In the genomic region with DNA sequence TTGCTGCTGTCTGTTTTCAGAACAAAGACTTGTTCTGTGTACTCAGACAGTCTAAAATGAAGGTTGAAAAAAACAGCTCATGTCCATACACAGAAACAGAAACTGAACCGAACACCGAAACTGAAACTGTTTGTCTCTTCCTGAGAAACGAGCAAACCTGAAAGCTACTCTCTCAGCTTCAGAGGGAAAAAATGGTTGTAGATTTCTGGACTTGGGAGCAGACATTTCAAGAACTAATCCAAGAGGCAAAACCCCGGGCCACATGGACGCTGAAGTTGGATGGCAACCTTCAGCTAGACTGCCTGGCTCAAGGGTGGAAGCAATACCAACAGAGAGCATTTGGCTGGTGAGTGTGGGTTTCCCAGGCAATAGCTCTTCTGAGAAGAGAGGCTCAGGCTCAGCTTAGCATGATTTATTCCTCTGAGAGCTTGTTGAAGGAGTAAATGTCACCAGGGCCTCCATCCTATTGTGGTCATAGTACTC, we compare ENCODE assay signal across 9 cellular contexts. TPM values are rescaled to one million over a fixed set of nuclear protein-coding genes. Genes with fewer than 3 reads are reported as not detected.
DNase-seq lines count a peak whose midpoint lies in the region; ATAC-seq and TF ChIP-seq lines count a peak whose summit lies in the region.
"Had no signal": no experiment of that assay in that cellular context is flagged by ENCODE, and none has a peak within 500 bp of the region (broad histone marks: within the 10 kb centered on the region; RNA-seq: fewer than 3 reads in every experiment).

A gene with protein sequence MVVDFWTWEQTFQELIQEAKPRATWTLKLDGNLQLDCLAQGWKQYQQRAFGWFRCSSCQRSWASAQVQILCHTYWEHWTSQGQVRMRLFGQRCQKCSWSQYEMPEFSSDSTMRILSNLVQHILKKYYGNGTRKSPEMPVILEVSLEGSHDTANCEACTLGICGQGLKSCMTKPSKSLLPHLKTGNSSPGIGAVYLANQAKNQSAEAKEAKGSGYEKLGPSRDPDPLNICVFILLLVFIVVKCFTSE (plus strand): TSS at position 135 of the 483 bp plus-strand sequence. CDS start 57 bp downstream, at position 192.

- no peak for TF ChIP-seq CTCF in Calu3 (IDR thresholded peaks at IDR 0.05; ENCODE audit: unreplicated experiment)

- peaks cover 17% of the 10 kb centered on the region for H3K4me1 Mint-ChIP-seq in Calu3 (ENCODE audit: low read depth, unreplicated experiment)
- H3K4me1 Mint-ChIP-seq in activated CD4-positive, alpha-beta T cell treated with anti-CD3 and anti-CD28 coated beads for 36 hours = peaks cover 27% of the 10 kb centered on the region
- H3K4me1 Mint-ChIP-seq in dendritic cell treated with granulocyte-macrophage colony-stimulating factor and Interleukin-4, amounts not matched to agents 40 ng/mL and 50 ng/mL, for 4 days (ENCODE audit: low read depth) = peaks cover 11% of the 10 kb centered on the region

- ATAC-seq in GM19438 (IDR thresholded peaks at IDR 0.05; ENCODE audit: low read depth, unreplicated experiment) = peak; percentile 94
- peak; percentile 94 for ATAC-seq in HG03520 (IDR thresholded peaks at IDR 0.05; ENCODE audit: unreplicated experiment)
- peak; percentile 81 for ATAC-seq in activated CD4-positive, alpha-beta T cell treated with anti-CD3 and anti-CD28 coated beads for 36 hours

- H3K9me3 ChIP-seq in mononuclear cell (ENCODE audit: low read depth, low read length) = no peaks in the 10 kb centered on the region

- H3K4me1 ChIP-seq in mononuclear cell (ENCODE audit: insufficient read depth, low read length) = peaks cover 24% of the 10 kb centered on the region

- peak within 1 kb of the TSS; percentile 83 for H3K27ac ChIP-seq in substantia nigra (ENCODE audit: low read depth, low read length, poor library complexity, severe bottlenecking)
- H3K27ac ChIP-seq: SK-N-MC had no signal

- H3K27me3 ChIP-seq in mononuclear cell (ENCODE audit: insufficient read depth, low read length) = no peaks in the 10 kb centered on the region

- H3K27ac Mint-ChIP-seq in Calu3 (ENCODE audit: unreplicated experiment) = peak within 1 kb of the TSS; percentile 98
- peak within 1 kb of the TSS; percentile 93 for H3K27ac Mint-ChIP-seq in activated CD4-positive, alpha-beta T cell treated with anti-CD3 and anti-CD28 coated beads for 36 hours
- H3K27ac Mint-ChIP-seq in dendritic cell treated with granulocyte-macrophage colony-stimulating factor and Interleukin-4, amounts not matched to agents 40 ng/mL and 50 ng/mL, for 4 days = peak within 1 kb of the TSS; percentile 85

- POLR2A ChIA-PET in activated CD4-positive, alpha-beta T cell treated with anti-CD3 and anti-CD28 coated beads for 36 hours (lab: Charles Lee) = interaction anchor here (0.6 to 1.1 kb wide), 3 partner anchors 14 to 39 kb away, joined by 3 to 5 read pairs (median 4); no protein-coding TSS in a partner anchor

- H3K4me3 ChIP-seq in mononuclear cell (ENCODE audit: low read length) = peak within 1 kb of the TSS; percentile 94
- H3K4me3 ChIP-seq: SK-N-MC had no signal

- DNase-seq in Calu3 (peak; percentile 41), substantia nigra (lab: John Stamatoyannopoulos, UW) (peak in 36 of 49 donors; percentile 2 to 60 (median 28)), NCI-H2107 treated with DMSO at 0.1 percent for 48 hours (lab: John Stamatoyannopoulos, UW; ENCODE audit: unreplicated experiment) (no peak)
- DNase-seq in activated CD4-positive, alpha-beta T cell treated with anti-CD3 and anti-CD28 coated beads for 36 hours = peak; percentile 51

- peak within 1 kb of the TSS; percentile 74 for H3K4me3 Mint-ChIP-seq in Calu3 (ENCODE audit: low read depth, unreplicated experiment)
- H3K4me3 Mint-ChIP-seq in activated CD4-positive, alpha-beta T cell treated with anti-CD3 and anti-CD28 coated beads for 36 hours = peak within 1 kb of the TSS; percentile 78
- H3K4me3 Mint-ChIP-seq in dendritic cell treated with granulocyte-macrophage colony-stimulating factor and Interleukin-4, amounts not matched to agents 40 ng/mL and 50 ng/mL, for 4 days = peak within 1 kb of the TSS; percentile 77

- no peaks in the 10 kb centered on the region for H3K27me3 Mint-ChIP-seq in Calu3 (ENCODE audit: unreplicated experiment)
- H3K27me3 Mint-ChIP-seq in activated CD4-positive, alpha-beta T cell treated with anti-CD3 and anti-CD28 coated beads for 36 hours = no peaks in the 10 kb centered on the region
- H3K27me3 Mint-ChIP-seq in dendritic cell treated with granulocyte-macrophage colony-stimulating factor and Interleukin-4, amounts not matched to agents 40 ng/mL and 50 ng/mL, for 4 days = no peaks in the 10 kb centered on the region

- CTCF ChIA-PET in Calu3 (lab: Charles Lee) = interaction anchor here (0.5 to 2.5 kb wide), 8 partner anchors 22 to 1961 kb away, joined by 3 to 13 read pairs (median 4); no protein-coding TSS in a partner anchor
- CTCF ChIA-PET in activated CD4-positive, alpha-beta T cell treated with anti-CD3 and anti-CD28 coated beads for 36 hours (lab: Charles Lee) = interaction anchor here (0.7 to 2.1 kb wide), 4 partner anchors 9 to 311 kb away, joined by 3 to 12 read pairs (median 4); no protein-coding TSS in a partner anchor

- intact Hi-C loops in Calu3 (cut with micrococcal nuclease; ENCODE audit: unreplicated experiment) = no loop called here
- intact Hi-C loops in activated CD4-positive, alpha-beta T cell treated with anti-CD3 and anti-CD28 coated beads for 36 hours (cut with DNase I, micrococcal nuclease) = no loop called here
- intact Hi-C loops in dendritic cell treated with granulocyte-macrophage colony-stimulating factor and Interleukin-4, amounts not matched to agents 40 ng/mL and 50 ng/mL, for 4 days (cut with micrococcal nuclease) = no loop called here

- peaks cover 17% of the 10 kb centered on the region for H3K36me3 Mint-ChIP-seq in Calu3 (ENCODE audit: insufficient read depth, unreplicated experiment)
- peaks cover 34% of the 10 kb centered on the region for H3K36me3 Mint-ChIP-seq in activated CD4-positive, alpha-beta T cell treated with anti-CD3 and anti-CD28 coated beads for 36 hours (ENCODE audit: low read depth)
- peaks cover 32% of the 10 kb centered on the region for H3K36me3 Mint-ChIP-seq in dendritic cell treated with granulocyte-macrophage colony-stimulating factor and Interleukin-4, amounts not matched to agents 40 ng/mL and 50 ng/mL, for 4 days (ENCODE audit: low read depth)

- peaks cover 3% of the 10 kb centered on the region for H3K9me3 Mint-ChIP-seq in Calu3 (ENCODE audit: low read depth, unreplicated experiment)
- no peaks in the 10 kb centered on the region for H3K9me3 Mint-ChIP-seq in activated CD4-positive, alpha-beta T cell treated with anti-CD3 and anti-CD28 coated beads for 36 hours (ENCODE audit: low read depth)
- H3K9me3 Mint-ChIP-seq in dendritic cell treated with granulocyte-macrophage colony-stimulating factor and Interleukin-4, amounts not matched to agents 40 ng/mL and 50 ng/mL, for 4 days = no peaks in the 10 kb centered on the region

- BruUV-seq in Calu3 (replicated peaks; lab: Mats Ljungman, UMichigan) = no TSS peak

RNA-seq across cellular contexts. Expression of the gene that starts here (rescaled TPM):
- total RNA-seq in Calu3 (2022) (12.3 and 21.8 TPM in 2 replicates), mononuclear cell (2.2 TPM)
- total RNA-seq in activated CD4-positive, alpha-beta T cell treated with anti-CD3 and anti-CD28 coated beads for 36 hours = 1 to 10 TPM; 2.0 to 3.1 TPM
